ENCODE assay signal across 12 cellular contexts in genomic region chr1:23624440-23624839, GRCh38.
DNase-seq lines count a peak whose midpoint lies in the region; ATAC-seq and TF ChIP-seq lines count a peak whose summit lies in the region.
"Had no signal": no experiment of that assay in that cellular context is flagged by ENCODE, and none has a peak within 500 bp of the region (broad histone marks: within the 10 kb centered on the region; RNA-seq: fewer than 3 reads in every experiment).

No MANE protein-coding gene starts in this region.

- H2AFZ ChIP-seq in Karpas-422 (ENCODE audit: low read length) = no peak overlapping the region

- peaks cover 68% of the 10 kb centered on the region for H3K4me1 ChIP-seq in CD4-positive, alpha-beta memory T cell (ENCODE audit: insufficient read depth, low read length)
- H3K4me1 ChIP-seq in Karpas-422 (ENCODE audit: low read length) = peaks cover 12% of the 10 kb centered on the region

- no peaks in the 10 kb centered on the region for H3K27me3 Mint-ChIP-seq in CD4-positive, alpha-beta memory T cell
- H3K27me3 Mint-ChIP-seq in activated T-cell treated with anti-CD3 and anti-CD28 coated beads, Interleukin-2, amount 50 U/mL, for 4 hours (ENCODE audit: low read depth) = no peaks in the 10 kb centered on the region
- H3K27me3 Mint-ChIP-seq in natural killer cell treated with Interleukin-12 subunit alpha and Interleukin-12 subunit beta and Interleukin-15 and Interleukin-18, amount 100 ng/mL, for 72 hours = peaks cover 31 to 62% of the 10 kb centered on the region in 2 donors

- no peak for TF ChIP-seq CTCF in foreskin fibroblast (IDR thresholded peaks at IDR 0.05; ENCODE audit: low read depth, low read length)

- no peaks in the 10 kb centered on the region for H3K79me2 ChIP-seq in Karpas-422 (ENCODE audit: low read length)

- peaks cover 8 to 10% of the 10 kb centered on the region in 2 donors for H3K36me3 Mint-ChIP-seq in CD4-positive, alpha-beta memory T cell
- peaks cover 2% of the 10 kb centered on the region for H3K36me3 Mint-ChIP-seq in activated T-cell treated with anti-CD3 and anti-CD28 coated beads, Interleukin-2, amount 50 U/mL, for 4 hours (ENCODE audit: insufficient read depth)
- no peaks in the 10 kb centered on the region for H3K36me3 Mint-ChIP-seq in natural killer cell treated with Interleukin-12 subunit alpha and Interleukin-12 subunit beta and Interleukin-15 and Interleukin-18, amount 100 ng/mL, for 72 hours
- H3K36me3 Mint-ChIP-seq: mesothelial cell of epicardium had no signal

- POLR2A ChIA-PET in CD4-positive, alpha-beta memory T cell (lab: Charles Lee; ENCODE audit: partially characterized antibody) = interaction anchor here (1.0 to 17.8 kb wide), 7 partner anchors 11 to 75 kb away, joined by 3 to 616 read pairs (median 4); partner anchors contain the start of genes ID3 and RPL11

- CTCF ChIA-PET in CD4-positive, alpha-beta memory T cell (lab: Charles Lee; ENCODE audit: partially characterized antibody) = interaction anchor here (1.1 to 2.5 kb wide), 6 partner anchors 10 to 127 kb away, joined by 3 to 16 read pairs (median 10); no protein-coding TSS in a partner anchor

- no peak overlapping the region for H3K4me2 ChIP-seq in Karpas-422 (ENCODE audit: low read depth, low read length, poor library complexity, severe bottlenecking)
- H3K4me2 ChIP-seq: SK-N-SH had no signal

- peak overlapping the region in 3 of 8 donors; percentile 4 to 39 (median 36) for H3K4me3 Mint-ChIP-seq in CD4-positive, alpha-beta memory T cell
- peak overlapping the region; percentile 40 for H3K4me3 Mint-ChIP-seq in activated T-cell treated with anti-CD3 and anti-CD28 coated beads, Interleukin-2, amount 50 U/mL, for 4 hours
- peak overlapping the region; percentile 18 for H3K4me3 Mint-ChIP-seq in natural killer cell treated with Interleukin-12 subunit alpha and Interleukin-12 subunit beta and Interleukin-15 and Interleukin-18, amount 100 ng/mL, for 72 hours
- H3K4me3 Mint-ChIP-seq: mesothelial cell of epicardium had no signal

- peak; percentile 75 to 77 for ATAC-seq in activated T-cell treated with anti-CD3 and anti-CD28 coated beads, Interleukin-2, amount 50 U/mL, for 4 hours
- peak; percentile 72 to 74 for ATAC-seq in natural killer cell treated with Interleukin-12 subunit alpha and Interleukin-12 subunit beta and Interleukin-15 and Interleukin-18, amount 100 ng/mL, for 72 hours

- H3K27ac ChIP-seq in CD4-positive, alpha-beta memory T cell (ENCODE audit: low read depth, low read length) = no peak overlapping the region
- no peak overlapping the region for H3K27ac ChIP-seq in Karpas-422 (ENCODE audit: low read length)

- H4K20me1 ChIP-seq in Karpas-422 (ENCODE audit: insufficient read depth, low read depth, low read length) = no peaks in the 10 kb centered on the region

- peaks cover 55 to 86% (median 66%) of the 10 kb centered on the region in 4 donors for H3K4me1 Mint-ChIP-seq in CD4-positive, alpha-beta memory T cell
- H3K4me1 Mint-ChIP-seq in activated T-cell treated with anti-CD3 and anti-CD28 coated beads, Interleukin-2, amount 50 U/mL, for 4 hours (ENCODE audit: low read depth) = peaks cover 80% of the 10 kb centered on the region
- H3K4me1 Mint-ChIP-seq in natural killer cell treated with Interleukin-12 subunit alpha and Interleukin-12 subunit beta and Interleukin-15 and Interleukin-18, amount 100 ng/mL, for 72 hours (ENCODE audit: low read depth in 2 of 2) = peaks cover 10 to 27% of the 10 kb centered on the region in 2 donors

- peak overlapping the region in 6 of 7 donors; percentile 43 to 93 (median 66) for H3K27ac Mint-ChIP-seq in CD4-positive, alpha-beta memory T cell
- no peak overlapping the region for H3K27ac Mint-ChIP-seq in natural killer cell treated with Interleukin-12 subunit alpha and Interleukin-12 subunit beta and Interleukin-15 and Interleukin-18, amount 100 ng/mL, for 72 hours
- H3K27ac Mint-ChIP-seq: mesothelial cell of epicardium had no signal

- no peaks in the 10 kb centered on the region for H3K27me3 ChIP-seq in CD4-positive, alpha-beta memory T cell (ENCODE audit: insufficient read depth, low read length)
- no peaks in the 10 kb centered on the region for H3K27me3 ChIP-seq in Karpas-422 (ENCODE audit: low read length)

- H3K9me2 ChIP-seq in Karpas-422 (replicated peaks; ENCODE audit: insufficient read depth, low read length) = no peaks in the 10 kb centered on the region
- H3K9me2 ChIP-seq: SK-N-SH had no signal

- no peak overlapping the region for H3K9ac ChIP-seq in Karpas-422 (ENCODE audit: low read length)
- H3K9ac ChIP-seq: SK-N-SH had no signal

- no peaks in the 10 kb centered on the region for H3K9me3 Mint-ChIP-seq in CD4-positive, alpha-beta memory T cell
- peaks cover 4% of the 10 kb centered on the region for H3K9me3 Mint-ChIP-seq in activated T-cell treated with anti-CD3 and anti-CD28 coated beads, Interleukin-2, amount 50 U/mL, for 4 hours
- no peaks in the 10 kb centered on the region for H3K9me3 Mint-ChIP-seq in natural killer cell treated with Interleukin-12 subunit alpha and Interleukin-12 subunit beta and Interleukin-15 and Interleukin-18, amount 100 ng/mL, for 72 hours
- H3K9me3 Mint-ChIP-seq: mesothelial cell of epicardium had no signal

- peak in 1 of 5 donors; percentile 65 for DNase-seq in CD4-positive, alpha-beta memory T cell
- peak; percentile 29 for DNase-seq in Karpas-422
- peak; percentile 62 for DNase-seq in activated T-cell treated with anti-CD3 and anti-CD28 coated beads, Interleukin-2, amount 50 U/mL, for 4 hours
- DNase-seq in natural killer cell treated with Interleukin-12 subunit alpha and Interleukin-12 subunit beta and Interleukin-15 and Interleukin-18, amount 100 ng/mL, for 72 hours (ENCODE audit: low spot score) = no peak
- DNase-seq in foreskin fibroblast = no peak
- no peak for DNase-seq in amniotic stem cell (lab: John Stamatoyannopoulos, UW)
- no peak for DNase-seq in dermis blood vessel endothelial cell
- no peak for DNase-seq in NCI-H2171 treated with DMSO at 0.1 percent for 48 hours (lab: John Stamatoyannopoulos, UW)
- DNase-seq: NCI-H1694, NCI-H82, SK-N-SH had no signal

- H3K9me3 ChIP-seq in CD4-positive, alpha-beta memory T cell (ENCODE audit: control insufficient read depth in 1 of 2, low read length in 2 of 2) = no peaks in the 10 kb centered on the region
- H3K9me3 ChIP-seq in Karpas-422 (ENCODE audit: low read length) = no peaks in the 10 kb centered on the region
- H3K9me3 ChIP-seq: SK-N-SH had no signal

- no peak overlapping the region for H3K4me3 ChIP-seq in CD4-positive, alpha-beta memory T cell (ENCODE audit: low read length in 2 of 2)
- H3K4me3 ChIP-seq in Karpas-422 (ENCODE audit: low read length) (no peak overlapping the region), foreskin fibroblast (ENCODE audit: low read depth in 1 of 2, low read length in 2 of 2) (no peak overlapping the region)

- intact Hi-C loops in CD4-positive, alpha-beta memory T cell (cut with micrococcal nuclease) = no loop called here

- H3K36me3 ChIP-seq in CD4-positive, alpha-beta memory T cell (ENCODE audit: insufficient read depth, low read length) = no peaks in the 10 kb centered on the region
- no peaks in the 10 kb centered on the region for H3K36me3 ChIP-seq in Karpas-422 (ENCODE audit: insufficient read depth, low read length)

Comparison
In these comparisons a context has a peak if more than half of its experiments do, and no peak if none do; other contexts are left out.
1. DNase-seq: peak in Karpas-422 (single experiment) and activated T-cell treated with anti-CD3 and anti-CD28 coated beads, Interleukin-2, amount 50 U/mL, for 4 hours (single experiment); none in natural killer cell treated with Interleukin-12 subunit alpha and Interleukin-12 subunit beta and Interleukin-15 and Interleukin-18, amount 100 ng/mL, for 72 hours (single experiment), foreskin fibroblast (0 of 2), amniotic stem cell (single experiment), dermis blood vessel endothelial cell (single experiment) and NCI-H2171 treated with DMSO at 0.1 percent for 48 hours (single experiment).
2. H3K27ac Mint-ChIP-seq: peak in CD4-positive, alpha-beta memory T cell (6 of 7); none in natural killer cell treated with Interleukin-12 subunit alpha and Interleukin-12 subunit beta and Interleukin-15 and Interleukin-18, amount 100 ng/mL, for 72 hours (0 of 2).